In the genomic region with DNA sequence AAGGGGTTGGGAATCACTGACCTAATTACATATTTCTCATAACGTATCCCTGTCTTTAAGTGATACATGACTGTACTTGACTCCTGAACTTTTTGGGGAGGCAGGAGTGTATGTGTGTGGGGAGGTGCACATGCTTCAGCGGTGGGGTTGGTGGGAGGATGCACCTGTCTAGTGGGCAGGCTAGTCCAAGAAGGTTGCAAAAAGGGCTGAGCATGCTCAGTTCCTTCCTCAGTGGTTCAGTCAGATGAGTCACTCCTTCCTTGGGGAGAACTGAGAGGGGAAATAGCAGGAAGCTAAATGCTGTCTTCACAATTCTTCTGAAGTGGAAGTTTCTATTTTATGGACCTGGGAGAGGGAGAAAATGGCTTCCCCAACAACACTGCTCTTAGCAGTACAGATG, we compare ENCODE assay signal across 9 cellular contexts. TPM values are rescaled to one million over a fixed set of nuclear protein-coding genes. Genes with fewer than 3 reads are reported as not detected.
A peak's percentile ranks its signal among the peaks of the same experiment; 100 is the strongest.
DNase-seq lines count a peak whose midpoint lies in the region; FAIRE-seq and TF ChIP-seq lines count a peak whose summit lies in the region.
"Had no signal": no experiment of that assay in that cellular context is flagged by ENCODE, and none has a peak within 500 bp of the region (broad histone marks: within the 10 kb centered on the region; RNA-seq: fewer than 3 reads in every experiment).

No MANE protein-coding gene starts in this region.

- no peak overlapping the region for H3K27ac ChIP-seq in transverse colon

- TF ChIP-seq CTCF in transverse colon (IDR thresholded peaks at IDR 0.05): no peak

- peak; percentile 54 for FAIRE-seq in RCC 7860 (lab: Jason Lieb, UNC)

- WGBS in transverse colon (ENCODE audit: low coverage in 1 of 2), 2 donors: 73% methylated on average over 2 of the region's 2 CpGs; no CpG with 5 or more reads in 1 of the 2 donors

- CTCF ChIA-PET in activated naive CD4-positive, alpha-beta T cell treated with anti-CD3 and anti-CD28 coated beads, Interleukin-2, amount 10 ng/mL, durations not matched to agents 7 days and 5 days (lab: Charles Lee): interaction anchor here (1.3 kb wide), 1 partner anchor 10 kb away, joined by 3 read pairs; no protein-coding TSS in a partner anchor

- peaks cover 6% of the 10 kb centered on the region for H3K36me3 Mint-ChIP-seq in activated naive CD4-positive, alpha-beta T cell treated with anti-CD3 and anti-CD28 coated beads, Interleukin-2, amount 10 ng/mL, durations not matched to agents 7 days and 5 days
- H3K36me3 Mint-ChIP-seq: CD8-positive, alpha-beta T cell had no signal

- in situ Hi-C loops in transverse colon (cut with MboI; ENCODE audit: low pct_ligation_motif_present in 1 of 4, low pct_unique_long_range_greater_than_20kb in 1 of 4, low sequenced_read_pairs in 3 of 4): loop anchor here (10.0 kb wide), 2 partner anchors 199 to 219 kb away; a partner anchor contains a TSS

- no peak for TF ChIP-seq POLR2A in transverse colon (IDR thresholded peaks at IDR 0.05)

- peaks cover 67% of the 10 kb centered on the region for H3K4me1 Mint-ChIP-seq in activated naive CD4-positive, alpha-beta T cell treated with anti-CD3 and anti-CD28 coated beads, Interleukin-2, amount 10 ng/mL, durations not matched to agents 7 days and 5 days

- H3K27me3 ChIP-seq in transverse colon: no peaks in the 10 kb centered on the region

- no peak overlapping the region for H3K4me3 Mint-ChIP-seq in activated naive CD4-positive, alpha-beta T cell treated with anti-CD3 and anti-CD28 coated beads, Interleukin-2, amount 10 ng/mL, durations not matched to agents 7 days and 5 days
- H3K4me3 Mint-ChIP-seq: CD8-positive, alpha-beta T cell had no signal

- intact Hi-C loops in transverse colon (cut with DNase I; ENCODE audit: low total_unique reads): no loop called here

- no peak for TF ChIP-seq EP300 in transverse colon (IDR thresholded peaks at IDR 0.05; ENCODE audit: low read depth)

- no peak overlapping the region for H3K4me3 ChIP-seq in transverse colon

- peaks cover 0 to 14% (median 2%) of the 10 kb centered on the region in 4 donors for H3K4me1 ChIP-seq in transverse colon

- no peaks in the 10 kb centered on the region for H3K27me3 Mint-ChIP-seq in activated naive CD4-positive, alpha-beta T cell treated with anti-CD3 and anti-CD28 coated beads, Interleukin-2, amount 10 ng/mL, durations not matched to agents 7 days and 5 days

- no peaks in the 10 kb centered on the region for H3K9me3 ChIP-seq in transverse colon

- no peaks in the 10 kb centered on the region for H3K9me3 Mint-ChIP-seq in activated naive CD4-positive, alpha-beta T cell treated with anti-CD3 and anti-CD28 coated beads, Interleukin-2, amount 10 ng/mL, durations not matched to agents 7 days and 5 days
- H3K9me3 Mint-ChIP-seq: CD8-positive, alpha-beta T cell had no signal

- peak overlapping the region; percentile 42 for H3K27ac Mint-ChIP-seq in activated naive CD4-positive, alpha-beta T cell treated with anti-CD3 and anti-CD28 coated beads, Interleukin-2, amount 10 ng/mL, durations not matched to agents 7 days and 5 days
- H3K27ac Mint-ChIP-seq: CD8-positive, alpha-beta T cell had no signal

- peak; percentile 45 for DNase-seq in activated naive CD4-positive, alpha-beta T cell treated with anti-CD3 and anti-CD28 coated beads, Interleukin-2, amount 10 ng/mL, durations not matched to agents 7 days and 5 days
- no peak for DNase-seq in activated naive CD4-positive, alpha-beta T cell treated with Interleukin-2 at 50 U/mL for 16 hours
- DNase-seq in RCC 7860 (ENCODE audit: low spot score): peak; percentile 60
- peak; percentile 20 for DNase-seq in fibroblast of gingiva (ENCODE audit: low read depth)
- peak; percentile 38 for DNase-seq in transverse colon
- no peak for DNase-seq in NCI-H1930 (lab: John Stamatoyannopoulos, UW)
- no peak for DNase-seq in OCI-M2 (lab: John Stamatoyannopoulos, UW; ENCODE audit: unreplicated experiment)
- no peak for DNase-seq in NCI-H2227 treated with DMSO at 0.1 percent for 48 hours (lab: John Stamatoyannopoulos, UW)

- no peaks in the 10 kb centered on the region for H3K36me3 ChIP-seq in transverse colon

RNA-seq across cellular contexts. Expression of a gene that starts 24.6 kb away (rescaled TPM):
- 10 to 100 TPM in 2 of 4 donors, 1 to 10 TPM in 2; 6.0 to 22.4 (median 9.9) TPM for total RNA-seq in transverse colon

Comparison
In these comparisons a context has a peak if more than half of its experiments do, and no peak if none do; other contexts are left out.
1. DNase-seq: peak in activated naive CD4-positive, alpha-beta T cell treated with anti-CD3 and anti-CD28 coated beads, Interleukin-2, amount 10 ng/mL, durations not matched to agents 7 days and 5 days (single experiment), RCC 7860 (single experiment), fibroblast of gingiva (single experiment) and transverse colon (single experiment); none in activated naive CD4-positive, alpha-beta T cell treated with Interleukin-2 at 50 U/mL for 16 hours (single experiment), NCI-H1930 (0 of 2), OCI-M2 (single experiment) and NCI-H2227 treated with DMSO at 0.1 percent for 48 hours (single experiment).